In genomic region chr11:124799384-124800225, GRCh38 we compare ENCODE assay signal across 8 cellular contexts. TPM values are rescaled to one million over a fixed set of nuclear protein-coding genes. Genes with fewer than 3 reads are reported as not detected.
DNase-seq lines count a peak whose midpoint lies in the region; ATAC-seq and TF ChIP-seq lines count a peak whose summit lies in the region.

No MANE protein-coding gene starts in this region.

- no peak for TF ChIP-seq CTCF in lung (IDR thresholded peaks at IDR 0.05; ENCODE audit: control extremely low read depth, extremely low read depth)

- ATAC-seq in GM21576 (IDR thresholded peaks at IDR 0.05; ENCODE audit: unreplicated experiment), result peak; percentile 38
- ATAC-seq in lung (ENCODE audit: insufficient read depth, low FRiP score), result peak; percentile 20

- WGBS in lung, 2 donors, result 1% methylated on average over 55 to 81 of the region's 81 CpGs

- H3K27me3 ChIP-seq in lung (ENCODE audit: control insufficient read depth, insufficient read depth), result no peaks in the 10 kb centered on the region

- H3K27ac ChIP-seq in KOPT-K1 (ENCODE audit: low read depth, low read length, poor library complexity, severe bottlenecking) (peak overlapping the region; percentile 61), lung (ENCODE audit: low read depth in 1 of 2, low read length in 1 of 2) (peak overlapping the region; percentile 96 to 100)

- H3K36me3 ChIP-seq in KOPT-K1 (ENCODE audit: insufficient read depth, low read length) (no peaks in the 10 kb centered on the region), lung (ENCODE audit: control insufficient read depth in 2 of 2, insufficient read depth in 2 of 2, low read length in 2 of 2) (no peaks in the 10 kb centered on the region)

- H3K4me1 ChIP-seq in lung (ENCODE audit: control insufficient read depth in 2 of 2, insufficient read depth in 2 of 2, low read length in 2 of 2), result peaks cover 0 to 7% of the 10 kb centered on the region in 2 donors

- H3K4me3 ChIP-seq in lung, result peak overlapping the region; percentile 100

- H3K9me3 ChIP-seq in KOPT-K1 (ENCODE audit: insufficient read depth, low read length, poor library complexity, severe bottlenecking) (no peaks in the 10 kb centered on the region), lung (ENCODE audit: control insufficient read depth in 2 of 2, insufficient read depth in 1 of 2, low read length in 1 of 2) (no peaks in the 10 kb centered on the region)

- DNase-seq in ELR (ENCODE audit: low read depth) (peak; percentile 46), dermis blood vessel endothelial cell (peak; percentile 49), lung (ENCODE audit: low spot score) (peak; percentile 39), NCI-H2107 (lab: John Stamatoyannopoulos, UW) (no peak)
- peak; percentile 47 for DNase-seq in activated CD4-positive, alpha-beta T cell treated with anti-CD3 and anti-CD28 coated beads for 48 hours
- DNase-seq in stimulated activated CD8-positive, alpha-beta memory T cell treated with anti-CD3 and anti-CD28 coated beads, Interleukin-15, amount 100 ng/mL, for 48 hours (ENCODE audit: low read depth in 2 of 2), result peak; percentile 11 to 17

RNA-seq across cellular contexts. Expression of gene MSANTD2, which starts 0.6 kb away (rescaled TPM):
- 7.8 and 11.9 TPM in 2 replicates for total RNA-seq in dermis blood vessel endothelial cell
- total RNA-seq in lung, result 10 to 100 TPM; 15.0 to 33.6 TPM
- 10 to 100 TPM in 1 of 2 donors, 1 to 10 TPM in 1; 3.9 to 16.4 TPM for polyA plus RNA-seq in lung

RNA-seq across cellular contexts. Expression of gene ESAM, which starts 37.5 kb away (rescaled TPM):
- total RNA-seq in dermis blood vessel endothelial cell (84.4 and 95.4 TPM in 2 replicates), lung (100 to 1,000 TPM; 122 to 142 TPM)
- polyA plus RNA-seq in lung, result 100 to 1,000 TPM in 1 of 2 donors, 10 to 100 TPM in 1; 77.7 to 139 TPM

RNA-seq across cellular contexts. Expression of gene VSIG2, which starts 47.5 kb away (rescaled TPM):
- total RNA-seq in dermis blood vessel endothelial cell (0.23 and 0.51 TPM in 2 replicates), lung (10 to 100 TPM; 20.9 to 39.8 TPM)
- 10 to 100 TPM; 20.2 to 30.4 TPM for polyA plus RNA-seq in lung

RNA-seq across cellular contexts. Expression of gene NRGN, which starts 59.9 kb away (rescaled TPM):
- total RNA-seq in dermis blood vessel endothelial cell (0.51 and 1.3 TPM in 2 replicates), lung (100 to 1,000 TPM in 1 of 2 donors, 10 to 100 TPM in 1; 27.2 to 117 TPM)
- polyA plus RNA-seq in lung, result 100 to 1,000 TPM in 1 of 2 donors, 10 to 100 TPM in 1; 58.5 to 250 TPM

Comparison
In these comparisons a context has a peak if more than half of its experiments do, and no peak if none do; other contexts are left out.
1. RNA of gene VSIG2, which starts 47.5 kb away (total RNA-seq): 20.9 to 39.8 TPM in lung; 0.23 to 0.51 TPM in dermis blood vessel endothelial cell; every median in the first group is over 10 times any median in the second.